8 cellular contexts compared by ENCODE assay signal in the genomic region with DNA sequence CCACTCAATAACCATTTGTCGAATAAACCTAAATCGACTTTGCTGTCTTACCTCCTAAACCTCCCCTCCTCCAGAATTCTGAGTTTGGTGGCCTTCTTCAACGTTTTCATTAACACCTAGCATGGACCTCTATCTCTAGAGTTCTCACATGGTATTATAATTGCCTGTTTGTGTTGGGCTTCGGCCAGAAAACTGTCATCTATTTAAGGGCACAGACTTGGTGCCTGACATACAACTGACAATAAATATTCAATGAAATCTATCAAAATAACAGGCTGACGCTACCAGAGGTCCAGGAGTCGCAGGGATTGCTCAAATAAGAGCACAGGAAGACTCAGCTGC. TPM values are rescaled to one million over a fixed set of nuclear protein-coding genes. Genes with fewer than 3 reads are reported as not detected.
DNase-seq lines count a peak whose midpoint lies in the region; ATAC-seq and TF ChIP-seq lines count a peak whose summit lies in the region.

No MANE protein-coding gene starts in this region.

- no peaks in the 10 kb centered on the region for H3K36me3 ChIP-seq in body of pancreas (replicated peaks in 1 of 2; ENCODE audit: insufficient read depth in 1 of 2, low read depth in 2 of 2)

- no peak for TF ChIP-seq POLR2A in body of pancreas (IDR thresholded peaks at IDR 0.05)

- no peaks in the 10 kb centered on the region for H3K9me3 Mint-ChIP-seq in activated T-cell treated with anti-CD3 and anti-CD28 coated beads, Interleukin-2, amount 50 U/mL, for 24 hours

- peaks cover 30% of the 10 kb centered on the region for H3K36me3 Mint-ChIP-seq in activated T-cell treated with anti-CD3 and anti-CD28 coated beads, Interleukin-2, amount 50 U/mL, for 24 hours (ENCODE audit: low read depth)

- WGBS in body of pancreas, 2 donors = 4% methylated on average over 6 of the region's 6 CpGs

- no peaks in the 10 kb centered on the region for H3K27me3 Mint-ChIP-seq in activated T-cell treated with anti-CD3 and anti-CD28 coated beads, Interleukin-2, amount 50 U/mL, for 24 hours

- no peaks in the 10 kb centered on the region for H3K9me3 ChIP-seq in body of pancreas

- ATAC-seq in HG03442 (IDR thresholded peaks at IDR 0.05; ENCODE audit: unreplicated experiment) (peak; percentile 7), body of pancreas (no peak)

- peaks cover 66% of the 10 kb centered on the region for H3K4me1 Mint-ChIP-seq in activated T-cell treated with anti-CD3 and anti-CD28 coated beads, Interleukin-2, amount 50 U/mL, for 24 hours (ENCODE audit: low read depth)

- no peaks in the 10 kb centered on the region for H3K27me3 ChIP-seq in body of pancreas

- H3K4me3 Mint-ChIP-seq in activated T-cell treated with anti-CD3 and anti-CD28 coated beads, Interleukin-2, amount 50 U/mL, for 24 hours = peak overlapping the region; percentile 94

- TF ChIP-seq CTCF in body of pancreas (IDR thresholded peaks at IDR 0.05) = no peak

- no peak for DNase-seq in activated T-cell treated with anti-CD3 and anti-CD28 coated beads, Interleukin-2, amount 50 U/mL, for 24 hours
- DNase-seq in activated T-cell treated with anti-CD3 and anti-CD28 coated beads for 4 hours = no peak
- DNase-seq in body of pancreas = no peak
- peak; percentile 21 for DNase-seq in medulla oblongata (ENCODE audit: extremely low spot score)
- DNase-seq in HuH-7.5 (ENCODE audit: low spot score) = no peak
- no peak for DNase-seq in mucosa of gallbladder (ENCODE audit: low spot score)
- no peak for DNase-seq in activated CD8-positive, alpha-beta memory T cell treated with anti-CD3 and anti-CD28 coated beads, Interleukin-2, amount 50 U/mL, for 4 hours

- H3K27ac Mint-ChIP-seq in activated T-cell treated with anti-CD3 and anti-CD28 coated beads, Interleukin-2, amount 50 U/mL, for 24 hours = peak overlapping the region; percentile 97

- peak overlapping the region in 3 of 4 donors; percentile 61 to 75 (median 66) for H3K27ac ChIP-seq in body of pancreas

- peak overlapping the region; percentile 84 to 85 for H3K4me3 ChIP-seq in body of pancreas

- H3K4me1 ChIP-seq in body of pancreas = peaks cover 16% of the 10 kb centered on the region

- intact Hi-C loops in body of pancreas (cut with DNase I) = no loop called here

RNA-seq across cellular contexts. Expression of a gene that starts 0.7 kb away (rescaled TPM):
- total RNA-seq in body of pancreas (1 to 10 TPM; 2.6 to 3.6 TPM), mucosa of gallbladder (5.2 TPM)

RNA-seq across cellular contexts. Expression of a gene that starts 26.1 kb away (rescaled TPM):
- total RNA-seq in body of pancreas (not detected), mucosa of gallbladder (not detected)
